ENCODE assay signal across 18 cellular contexts in genomic region chr12:1914116-1914911, GRCh38. TPM values are rescaled to one million over a fixed set of nuclear protein-coding genes. Genes with fewer than 3 reads are reported as not detected.
DNase-seq lines count a peak whose midpoint lies in the region; ATAC-seq and TF ChIP-seq lines count a peak whose summit lies in the region.
"Had no signal": no experiment of that assay in that cellular context is flagged by ENCODE, and none has a peak within 500 bp of the region (broad histone marks: within the 10 kb centered on the region; RNA-seq: fewer than 3 reads in every experiment).

No MANE protein-coding gene starts in this region.

- no peaks in the 10 kb centered on the region for H3K36me3 Mint-ChIP-seq in T-helper 2 cell treated with Interferon-gamma antibody and Interleukin-4, amounts not matched to agents 5 μg/mL and 100 μg/mL, for 36 hours (ENCODE audit: low read depth)
- no peaks in the 10 kb centered on the region for H3K36me3 Mint-ChIP-seq in effector memory CD8-positive, alpha-beta T cell (ENCODE audit: insufficient read depth)
- no peaks in the 10 kb centered on the region for H3K36me3 Mint-ChIP-seq in progenitor cell of endocrine pancreas (ENCODE audit: insufficient read depth)

- H3K27me3 Mint-ChIP-seq in T-helper 2 cell treated with Interferon-gamma antibody and Interleukin-4, amounts not matched to agents 5 μg/mL and 100 μg/mL, for 36 hours (ENCODE audit: low read depth), result peaks cover 16% of the 10 kb centered on the region
- H3K27me3 Mint-ChIP-seq in effector memory CD8-positive, alpha-beta T cell, result peaks cover 22 to 32% of the 10 kb centered on the region in 2 donors
- H3K27me3 Mint-ChIP-seq in progenitor cell of endocrine pancreas, result peaks cover 12% of the 10 kb centered on the region

- DNase-seq in T-helper 2 cell treated with Interferon-gamma antibody and Interleukin-4, amounts not matched to agents 5 μg/mL and 100 μg/mL, for 36 hours (ENCODE audit: low spot score), result peak; percentile 2
- no peak for DNase-seq in T-helper 2 cell
- DNase-seq in GM13977 (ENCODE audit: low spot score), result peak; percentile 15
- DNase-seq in effector memory CD8-positive, alpha-beta T cell, result no peak
- peak; percentile 9 for DNase-seq in progenitor cell of endocrine pancreas (ENCODE audit: low spot score, unreplicated experiment)
- no peak for DNase-seq in NOMO-1 (lab: John Stamatoyannopoulos, UW; ENCODE audit: unreplicated experiment in 2 of 2)
- no peak for DNase-seq in middle frontal gyrus (ENCODE audit: extremely low spot score, low spot score)
- DNase-seq: 8988T, cortex of kidney, heart left ventricle, HFFc6, KBM-7, NCI-H345 had no signal

- no peak for ATAC-seq in effector memory CD8-positive, alpha-beta T cell (replicated peaks)
- ATAC-seq in GM19351 (IDR thresholded peaks at IDR 0.05; ENCODE audit: unreplicated experiment), result no peak
- ATAC-seq: esophagus mucosa, heart left ventricle, left colon had no signal

- no peak overlapping the region for H3K4me3 Mint-ChIP-seq in T-helper 2 cell treated with Interferon-gamma antibody and Interleukin-4, amounts not matched to agents 5 μg/mL and 100 μg/mL, for 36 hours
- H3K4me3 Mint-ChIP-seq in effector memory CD8-positive, alpha-beta T cell, result peak overlapping the region in 1 of 2 donors; percentile 5
- no peak overlapping the region for H3K4me3 Mint-ChIP-seq in progenitor cell of endocrine pancreas (ENCODE audit: low read depth)
- H3K4me3 Mint-ChIP-seq: HFFc6 had no signal

- peaks cover 16% of the 10 kb centered on the region for H3K4me1 Mint-ChIP-seq in T-helper 2 cell treated with Interferon-gamma antibody and Interleukin-4, amounts not matched to agents 5 μg/mL and 100 μg/mL, for 36 hours (ENCODE audit: low read depth)
- peaks cover 11 to 21% of the 10 kb centered on the region in 2 donors for H3K4me1 Mint-ChIP-seq in effector memory CD8-positive, alpha-beta T cell (ENCODE audit: low read depth in 2 of 2)
- H3K4me1 Mint-ChIP-seq in progenitor cell of endocrine pancreas (ENCODE audit: low read depth), result peaks cover 5% of the 10 kb centered on the region

- no peak for TF ChIP-seq CTCF in GM13977 (IDR thresholded peaks at IDR 0.05; ENCODE audit: extremely low read depth, insufficient read depth, missing control alignments)
- no peak for TF ChIP-seq CTCF in progenitor cell of endocrine pancreas (IDR thresholded peaks at IDR 0.05; ENCODE audit: unreplicated experiment)

- peak overlapping the region; percentile 33 for H3K27ac Mint-ChIP-seq in T-helper 2 cell treated with Interferon-gamma antibody and Interleukin-4, amounts not matched to agents 5 μg/mL and 100 μg/mL, for 36 hours
- H3K27ac Mint-ChIP-seq in effector memory CD8-positive, alpha-beta T cell, result peak overlapping the region; percentile 68 to 76
- H3K27ac Mint-ChIP-seq in progenitor cell of endocrine pancreas, result no peak overlapping the region
- H3K27ac Mint-ChIP-seq: HFFc6 had no signal

- no peaks in the 10 kb centered on the region for H3K9me3 Mint-ChIP-seq in T-helper 2 cell treated with Interferon-gamma antibody and Interleukin-4, amounts not matched to agents 5 μg/mL and 100 μg/mL, for 36 hours
- H3K9me3 Mint-ChIP-seq in effector memory CD8-positive, alpha-beta T cell, result no peaks in the 10 kb centered on the region
- H3K9me3 Mint-ChIP-seq in progenitor cell of endocrine pancreas (ENCODE audit: low read depth), result no peaks in the 10 kb centered on the region
- H3K9me3 Mint-ChIP-seq: CD8-positive, alpha-beta memory T cell; HFFc6 had no signal

- in situ Hi-C loops in GM13977 (cut with MboI; ENCODE audit: low pct_unique_long_range_greater_than_20kb, low sequenced_read_pairs, unreplicated experiment), result no loop called here

RNA-seq across cellular contexts. Expression of gene CACNA2D4, which starts 4.1 kb away (rescaled TPM):
- total RNA-seq in progenitor cell of endocrine pancreas, result 0.34 and 0.58 TPM in 2 replicates
- total RNA-seq: temporal lobe had no signal

Comparison
In these comparisons a context has a peak if more than half of its experiments do, and no peak if none do; other contexts are left out.
1. DNase-seq: peak in T-helper 2 cell treated with Interferon-gamma antibody and Interleukin-4, amounts not matched to agents 5 μg/mL and 100 μg/mL, for 36 hours (single experiment), GM13977 (single experiment) and progenitor cell of endocrine pancreas (single experiment); none in T-helper 2 cell (0 of 5), effector memory CD8-positive, alpha-beta T cell (0 of 3), NOMO-1 (0 of 2) and middle frontal gyrus (single experiment).